ENCODE assay signal across 8 cellular contexts in genomic region chr1:32901823-32902534, GRCh38. TPM values are rescaled to one million over a fixed set of nuclear protein-coding genes. Genes with fewer than 3 reads are reported as not detected.
A peak's percentile ranks its signal among the peaks of the same experiment; 100 is the strongest.
DNase-seq lines count a peak whose midpoint lies in the region; ATAC-seq and TF ChIP-seq lines count a peak whose summit lies in the region.

No MANE protein-coding gene starts in this region.

- peak overlapping the region; percentile 63 to 81 (median 72) for H3K4me3 ChIP-seq in BLaER1 treated with 17β-estradiol and CSF1 and Interleukin-3, amounts not matched to agents 10 nM and 100 nM
- peak overlapping the region; percentile 39 for H3K4me3 ChIP-seq in NT2/D1 (ENCODE audit: insufficient read length, low read depth)
- no peak overlapping the region for H3K4me3 ChIP-seq in endocrine pancreas (ENCODE audit: control insufficient read depth, insufficient read depth, low read length)
- H3K4me3 ChIP-seq in neural cell (ENCODE audit: low read length), result peak overlapping the region; percentile 56

- peak overlapping the region; percentile 83 to 99 (median 95) for H3K4me2 ChIP-seq in BLaER1 treated with 17β-estradiol and CSF1 and Interleukin-3, amounts not matched to agents 10 nM and 100 nM
- H3K4me2 ChIP-seq in neural cell (ENCODE audit: low read length), result no peak overlapping the region

- no peak for DNase-seq in NT2/D1 (ENCODE audit: low read depth, low spot score)
- no peak for DNase-seq in NCI-H1694 (lab: John Stamatoyannopoulos, UW)
- no peak for DNase-seq in DMS114 treated with DMSO at 0.1 percent for 48 hours (lab: John Stamatoyannopoulos, UW; ENCODE audit: unreplicated experiment)

- no peak for TF ChIP-seq CTCF in neural cell (IDR thresholded peaks at IDR 0.05; ENCODE audit: poor library complexity, severe bottlenecking)

- no peak for TF ChIP-seq EP300 in neural cell (conservative IDR thresholded peaks at IDR 0.05; ENCODE audit: poor library complexity, severe bottlenecking)

- peaks cover 0 to 15% (median 0%) of the 10 kb centered on the region in 11 experiments; a peak in 3 of 22 replicates for H4K20me1 ChIP-seq in BLaER1 treated with 17β-estradiol and CSF1 and Interleukin-3, amounts not matched to agents 10 nM and 100 nM
- no peaks in the 10 kb centered on the region for H4K20me1 ChIP-seq in neural cell (ENCODE audit: insufficient read depth)

- H3K79me2 ChIP-seq in neural cell (replicated peaks; ENCODE audit: insufficient read depth, low read length), result no peaks in the 10 kb centered on the region

- TF ChIP-seq RAD21 in neural cell (conservative IDR thresholded peaks at IDR 0.05), result no peak

- H3K36me3 ChIP-seq in BLaER1 treated with 17β-estradiol and CSF1 and Interleukin-3, amounts not matched to agents 10 nM and 100 nM, result no peaks in the 10 kb centered on the region
- H3K36me3 ChIP-seq in NT2/D1 (ENCODE audit: insufficient read depth, insufficient read length, low read length) (peaks cover 4% of the 10 kb centered on the region), endocrine pancreas (ENCODE audit: control insufficient read depth, insufficient read depth, low read length) (no peaks in the 10 kb centered on the region), neural cell (ENCODE audit: insufficient read depth, low read length) (no peaks in the 10 kb centered on the region)

- no peaks in the 10 kb centered on the region for H3F3A ChIP-seq in neural cell (ENCODE audit: insufficient read depth, low read length, poor library complexity, severe bottlenecking)

- peak overlapping the region in 7 of 11 experiments; percentile 58 to 71 (median 66); a peak in 9 of 22 replicates for H3K27ac ChIP-seq in BLaER1 treated with 17β-estradiol and CSF1 and Interleukin-3, amounts not matched to agents 10 nM and 100 nM
- no peak overlapping the region for H3K27ac ChIP-seq in neural cell (ENCODE audit: low read length)

- no peak overlapping the region for H2AFZ ChIP-seq in neural cell (ENCODE audit: low read depth, low read length)

- no peak for ATAC-seq in HG03354 (IDR thresholded peaks at IDR 0.05; ENCODE audit: poor library complexity, severe bottlenecking, unreplicated experiment)
- no peak for ATAC-seq in GM21367 (IDR thresholded peaks at IDR 0.05; ENCODE audit: unreplicated experiment)

- H3K9ac ChIP-seq in BLaER1 treated with 17β-estradiol and CSF1 and Interleukin-3, amounts not matched to agents 10 nM and 100 nM, result peak overlapping the region; percentile 71 to 83 (median 80)
- H3K9ac ChIP-seq in NT2/D1 (ENCODE audit: insufficient read length, low read depth), result peak overlapping the region; percentile 38
- peak overlapping the region; percentile 89 for H3K9ac ChIP-seq in endocrine pancreas (ENCODE audit: control insufficient read depth, insufficient read depth, low read length)
- H3K9ac ChIP-seq in neural cell (ENCODE audit: low read length), result no peak overlapping the region

- no peaks in the 10 kb centered on the region for H3K9me3 ChIP-seq in BLaER1 treated with 17β-estradiol and CSF1 and Interleukin-3, amounts not matched to agents 10 nM and 100 nM (replicated peaks in 1 of 11)
- no peaks in the 10 kb centered on the region for H3K9me3 ChIP-seq in NT2/D1 (ENCODE audit: insufficient read depth, low read length)
- H3K9me3 ChIP-seq in endocrine pancreas (ENCODE audit: control insufficient read depth, low read length), result no peaks in the 10 kb centered on the region
- H3K9me3 ChIP-seq in neural cell (ENCODE audit: low read length), result no peaks in the 10 kb centered on the region

- no peaks in the 10 kb centered on the region for H3K9me2 ChIP-seq in neural cell (ENCODE audit: insufficient read depth, low read length)

- H3K27me3 ChIP-seq in BLaER1 treated with 17β-estradiol and CSF1 and Interleukin-3, amounts not matched to agents 10 nM and 100 nM, result peaks cover 0 to 11% (median 0%) of the 10 kb centered on the region in 11 experiments; a peak in 6 of 22 replicates
- H3K27me3 ChIP-seq in NT2/D1 (ENCODE audit: insufficient read depth, insufficient read length), result peaks cover 21% of the 10 kb centered on the region
- no peaks in the 10 kb centered on the region for H3K27me3 ChIP-seq in endocrine pancreas (ENCODE audit: control insufficient read depth, insufficient read depth, low read length)
- peaks cover 36% of the 10 kb centered on the region for H3K27me3 ChIP-seq in neural cell (ENCODE audit: insufficient read depth, low read depth, low read length)

- peaks cover 1 to 21% (median 14%) of the 10 kb centered on the region in 10 experiments; a peak in 18 of 20 replicates for H3K4me1 ChIP-seq in BLaER1 treated with 17β-estradiol and CSF1 and Interleukin-3, amounts not matched to agents 10 nM and 100 nM
- H3K4me1 ChIP-seq in NT2/D1 (ENCODE audit: insufficient read depth, insufficient read length) (no peaks in the 10 kb centered on the region), endocrine pancreas (ENCODE audit: control insufficient read depth, insufficient read depth, low read length) (no peaks in the 10 kb centered on the region)

TF ChIP-seq in neural cell, 6 proteins besides CTCF, POLR2A, EP300 and RAD21:
- TF ChIP-seq MXI1 (conservative IDR thresholded peaks at IDR 0.05; ENCODE audit: poor library complexity, severe bottlenecking), result no peak
- TF ChIP-seq, protein P1, sequence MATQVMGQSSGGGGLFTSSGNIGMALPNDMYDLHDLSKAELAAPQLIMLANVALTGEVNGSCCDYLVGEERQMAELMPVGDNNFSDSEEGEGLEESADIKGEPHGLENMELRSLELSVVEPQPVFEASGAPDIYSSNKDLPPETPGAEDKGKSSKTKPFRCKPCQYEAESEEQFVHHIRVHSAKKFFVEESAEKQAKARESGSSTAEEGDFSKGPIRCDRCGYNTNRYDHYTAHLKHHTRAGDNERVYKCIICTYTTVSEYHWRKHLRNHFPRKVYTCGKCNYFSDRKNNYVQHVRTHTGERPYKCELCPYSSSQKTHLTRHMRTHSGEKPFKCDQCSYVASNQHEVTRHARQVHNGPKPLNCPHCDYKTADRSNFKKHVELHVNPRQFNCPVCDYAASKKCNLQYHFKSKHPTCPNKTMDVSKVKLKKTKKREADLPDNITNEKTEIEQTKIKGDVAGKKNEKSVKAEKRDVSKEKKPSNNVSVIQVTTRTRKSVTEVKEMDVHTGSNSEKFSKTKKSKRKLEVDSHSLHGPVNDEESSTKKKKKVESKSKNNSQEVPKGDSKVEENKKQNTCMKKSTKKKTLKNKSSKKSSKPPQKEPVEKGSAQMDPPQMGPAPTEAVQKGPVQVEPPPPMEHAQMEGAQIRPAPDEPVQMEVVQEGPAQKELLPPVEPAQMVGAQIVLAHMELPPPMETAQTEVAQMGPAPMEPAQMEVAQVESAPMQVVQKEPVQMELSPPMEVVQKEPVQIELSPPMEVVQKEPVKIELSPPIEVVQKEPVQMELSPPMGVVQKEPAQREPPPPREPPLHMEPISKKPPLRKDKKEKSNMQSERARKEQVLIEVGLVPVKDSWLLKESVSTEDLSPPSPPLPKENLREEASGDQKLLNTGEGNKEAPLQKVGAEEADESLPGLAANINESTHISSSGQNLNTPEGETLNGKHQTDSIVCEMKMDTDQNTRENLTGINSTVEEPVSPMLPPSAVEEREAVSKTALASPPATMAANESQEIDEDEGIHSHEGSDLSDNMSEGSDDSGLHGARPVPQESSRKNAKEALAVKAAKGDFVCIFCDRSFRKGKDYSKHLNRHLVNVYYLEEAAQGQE (IDR thresholded peaks at IDR 0.05; ENCODE audit: borderline replicate concordance), result no peak
- TF ChIP-seq EZH2 (IDR thresholded peaks at IDR 0.05; ENCODE audit: borderline replicate concordance, insufficient read depth, low read length, poor library complexity, severe bottlenecking), result no peak
- no peak for TF ChIP-seq TAF1 (IDR thresholded peaks at IDR 0.05; ENCODE audit: low read depth)
- TF ChIP-seq POLR2AphosphoS5 (IDR thresholded peaks at IDR 0.05), result no peak
- TF ChIP-seq SMC3 (conservative IDR thresholded peaks at IDR 0.05; ENCODE audit: poor library complexity), result no peak

RNA-seq across cellular contexts. Expression of gene TMEM54, which starts 0.8 kb away (rescaled TPM):
- 2.1 TPM in 1 of 2 replicates, not detected in the other for polyA plus RNA-seq in neural cell
- polyA minus RNA-seq in neural cell, result not detected in 2 replicates

RNA-seq across cellular contexts. Expression of gene HPCA, which starts 15.7 kb away (rescaled TPM):
- polyA plus RNA-seq in neural cell, result 1.9 TPM in 1 of 2 replicates, not detected in the other
- polyA minus RNA-seq in neural cell, result 1.2 TPM in 1 of 2 replicates, not detected in the other

RNA-seq across cellular contexts. Expression of gene FNDC5, which starts 31.3 kb away (rescaled TPM):
- 20.5 and 21.6 TPM in 2 replicates for polyA plus RNA-seq in neural cell
- 18.5 and 20.8 TPM in 2 replicates for polyA minus RNA-seq in neural cell
